ENCODE assay signal across 1 cellular context in the genomic region with DNA sequence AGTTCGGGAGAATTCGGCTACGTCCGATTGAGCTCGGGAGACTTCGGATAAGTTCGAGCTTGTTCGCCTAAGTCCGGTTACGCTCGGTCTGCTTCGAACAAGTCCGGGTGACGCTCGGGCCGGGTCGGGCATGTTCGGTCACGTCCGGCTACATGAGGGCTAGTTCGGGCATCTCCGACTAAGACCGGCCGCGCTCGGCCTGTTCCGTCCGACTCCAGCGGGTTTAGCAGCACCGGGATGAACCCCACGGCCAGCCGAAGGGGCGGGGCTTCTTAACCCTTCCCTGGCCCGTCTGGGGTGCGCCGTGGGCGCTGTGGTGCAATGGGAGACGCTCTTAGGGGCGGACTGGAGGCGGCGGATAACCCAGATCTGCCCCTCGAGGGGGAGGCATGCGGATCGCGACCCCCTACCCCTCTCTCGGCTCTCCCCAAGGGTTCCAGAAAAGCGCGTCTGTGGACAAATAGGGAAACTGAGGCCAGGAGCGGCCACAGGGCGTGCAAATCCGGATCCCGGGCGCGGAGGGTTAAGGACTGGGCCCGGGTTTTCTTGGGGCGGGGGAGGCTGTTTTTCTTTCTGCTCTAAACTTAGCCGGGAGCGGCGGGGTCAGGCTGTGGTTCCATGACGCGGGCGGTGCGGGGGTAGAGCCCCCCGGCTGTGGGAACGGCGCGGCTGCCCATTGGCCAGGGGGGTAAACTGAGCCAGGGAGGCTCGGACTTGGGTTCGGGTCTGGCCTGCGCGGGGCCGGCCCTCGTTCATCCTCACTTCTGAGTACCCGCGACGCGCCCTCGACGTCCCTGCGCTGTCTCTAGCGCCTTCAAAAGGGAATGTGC.
TF ChIP-seq lines count a peak whose summit lies in the region.

No MANE protein-coding gene starts in this region.

TF ChIP-seq in H1, 55 proteins besides CTCF, POLR2A, EP300 and RAD21:
- TF ChIP-seq ASH2L (IDR thresholded peaks at IDR 0.05; ENCODE audit: low read length) (no peak), KDM4A (IDR thresholded peaks at IDR 0.05; ENCODE audit: low read depth, low read length, severe bottlenecking) (peak; percentile 20), HDAC2 (IDR thresholded peaks at IDR 0.05; ENCODE audit: borderline replicate concordance in 1 of 2, low read depth in 2 of 2, low read length in 2 of 2) (0 out of 4 replicates have a peak, but pooled peaks of 1 of the 2 experiments have one; percentile 35), EZH2 (IDR thresholded peaks at IDR 0.05; ENCODE audit: low read depth, low read length, severe bottlenecking) (no peak), SIRT6 (IDR thresholded peaks at IDR 0.05; ENCODE audit: low read length) (no peak)
- TF ChIP-seq, protein P1, sequence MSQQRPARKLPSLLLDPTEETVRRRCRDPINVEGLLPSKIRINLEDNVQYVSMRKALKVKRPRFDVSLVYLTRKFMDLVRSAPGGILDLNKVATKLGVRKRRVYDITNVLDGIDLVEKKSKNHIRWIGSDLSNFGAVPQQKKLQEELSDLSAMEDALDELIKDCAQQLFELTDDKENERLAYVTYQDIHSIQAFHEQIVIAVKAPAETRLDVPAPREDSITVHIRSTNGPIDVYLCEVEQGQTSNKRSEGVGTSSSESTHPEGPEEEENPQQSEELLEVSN (IDR thresholded peaks at IDR 0.05), result peak; percentile 31; the same call in 1 of the 2 replicates
